In the genomic region with DNA sequence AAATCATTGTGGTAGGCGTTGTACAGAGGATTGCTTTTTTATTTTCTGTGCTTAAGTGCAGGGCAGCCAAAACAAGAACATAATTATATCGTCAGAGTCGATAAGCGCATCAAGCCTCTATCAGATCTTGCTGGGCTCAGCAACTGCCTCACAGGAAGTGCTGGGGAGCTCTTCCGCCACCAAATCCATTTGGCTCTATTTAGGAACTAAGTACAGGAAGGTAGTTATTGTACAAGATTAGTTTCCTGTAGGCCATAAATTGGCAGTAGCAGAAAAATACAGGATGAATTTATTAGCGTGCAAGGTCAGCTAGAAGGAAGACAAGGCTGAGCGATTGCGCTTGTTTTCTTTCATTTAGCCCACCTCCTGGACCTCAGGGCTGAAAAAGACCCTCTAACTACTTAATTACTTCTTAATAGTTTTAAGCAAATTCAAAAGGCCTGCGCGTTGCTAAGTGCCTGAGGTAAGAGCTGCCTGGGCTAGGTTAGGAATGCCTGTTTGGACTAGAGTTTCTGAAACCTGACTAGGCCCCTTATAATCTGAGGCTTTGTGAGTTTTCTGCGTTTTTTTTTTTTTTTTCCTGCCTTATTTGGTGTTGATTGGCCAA, we compare ENCODE assay signal across 14 cellular contexts.
DNase-seq lines count a peak whose midpoint lies in the region; ATAC-seq and TF ChIP-seq lines count a peak whose summit lies in the region.
"Had no signal": no experiment of that assay in that cellular context is flagged by ENCODE, and none has a peak within 500 bp of the region (broad histone marks: within the 10 kb centered on the region; RNA-seq: fewer than 3 reads in every experiment).

No MANE protein-coding gene starts in this region.

- peak overlapping the region in 3 of 7 donors; percentile 13 to 70 (median 70) for H3K27ac Mint-ChIP-seq in CD14-positive monocyte
- no peak overlapping the region for H3K27ac Mint-ChIP-seq in WTC11
- H3K27ac Mint-ChIP-seq in mesothelial cell of epicardium: peak overlapping the region; percentile 86
- H3K27ac Mint-ChIP-seq: activated T-cell treated with anti-CD3 and anti-CD28 coated beads, Interleukin-2, amount 50 U/mL, for 24 hours; CD4-positive, alpha-beta T cell; dendritic cell treated with granulocyte-macrophage colony-stimulating factor and Interleukin-4, amounts not matched to agents 40 ng/mL and 50 ng/mL, for 4 days; immature natural killer cell; stimulated activated naive CD8-positive, alpha-beta T cell treated with anti-CD3 and anti-CD28 coated beads, Interleukin-15, Interleukin-2, amounts not matched to agents 100 ng/mL and 50 ng/mL, for 24 hours had no signal

- POLR2A ChIA-PET in WTC11 (lab: Charles Lee): no interaction called here

- H3K9me3 Mint-ChIP-seq in CD14-positive monocyte (peaks cover 0 to 5% (median 0%) of the 10 kb centered on the region in 7 donors), WTC11 (peaks cover 5% of the 10 kb centered on the region; the same call in 1 of the 2 replicates), mesothelial cell of epicardium (no peaks in the 10 kb centered on the region)
- H3K9me3 Mint-ChIP-seq: CD4-positive, alpha-beta T cell; dendritic cell treated with granulocyte-macrophage colony-stimulating factor and Interleukin-4, amounts not matched to agents 40 ng/mL and 50 ng/mL, for 4 days; stimulated activated naive CD8-positive, alpha-beta T cell treated with anti-CD3 and anti-CD28 coated beads, Interleukin-15, Interleukin-2, amounts not matched to agents 100 ng/mL and 50 ng/mL, for 24 hours had no signal

- intact Hi-C loops in CD14-positive monocyte (cut with micrococcal nuclease): no loop called here

- H3K4me3 Mint-ChIP-seq in CD14-positive monocyte: peak overlapping the region; percentile 28 to 72
- no peak overlapping the region for H3K4me3 Mint-ChIP-seq in WTC11
- no peak overlapping the region for H3K4me3 Mint-ChIP-seq in mesothelial cell of epicardium
- H3K4me3 Mint-ChIP-seq: activated T-cell treated with anti-CD3 and anti-CD28 coated beads, Interleukin-2, amount 50 U/mL, for 24 hours; CD4-positive, alpha-beta T cell; dendritic cell treated with granulocyte-macrophage colony-stimulating factor and Interleukin-4, amounts not matched to agents 40 ng/mL and 50 ng/mL, for 4 days; immature natural killer cell; stimulated activated naive CD8-positive, alpha-beta T cell treated with anti-CD3 and anti-CD28 coated beads, Interleukin-15, Interleukin-2, amounts not matched to agents 100 ng/mL and 50 ng/mL, for 24 hours had no signal

- CTCF ChIA-PET in WTC11 (lab: Charles Lee): interaction anchor here (0.6 kb wide), 1 partner anchor 393 kb away, joined by 3 read pairs; no protein-coding TSS in a partner anchor

- peak; percentile 24; the same call in 1 of the 2 replicates for ATAC-seq in WTC11
- no peak for ATAC-seq in GM18498 (IDR thresholded peaks at IDR 0.05; ENCODE audit: unreplicated experiment)
- ATAC-seq: activated CD4-positive, CD25-positive, alpha-beta regulatory T cell treated with anti-CD3 and anti-CD28 coated beads, Interleukin-2, amount 50 U/mL, for 24 hours had no signal

- peaks cover 27% of the 10 kb centered on the region for H3K4me1 Mint-ChIP-seq in CD14-positive monocyte
- peaks cover 16% of the 10 kb centered on the region for H3K4me1 Mint-ChIP-seq in WTC11
- H3K4me1 Mint-ChIP-seq in mesothelial cell of epicardium: peaks cover 22% of the 10 kb centered on the region
- H3K4me1 Mint-ChIP-seq: immature natural killer cell had no signal

- H3K36me3 Mint-ChIP-seq in CD14-positive monocyte (peaks cover 0 to 2% of the 10 kb centered on the region in 2 donors), WTC11 (no peaks in the 10 kb centered on the region), mesothelial cell of epicardium (no peaks in the 10 kb centered on the region)
- H3K36me3 Mint-ChIP-seq: immature natural killer cell had no signal

- H3K27me3 Mint-ChIP-seq in CD14-positive monocyte (ENCODE audit: low read depth in 3 of 3) (peaks cover 0 to 3% (median 2%) of the 10 kb centered on the region in 3 donors), WTC11 (ENCODE audit: low read depth) (peaks cover 10% of the 10 kb centered on the region), mesothelial cell of epicardium (ENCODE audit: low read depth) (no peaks in the 10 kb centered on the region)
- H3K27me3 Mint-ChIP-seq: CD4-positive, alpha-beta T cell; dendritic cell treated with granulocyte-macrophage colony-stimulating factor and Interleukin-4, amounts not matched to agents 40 ng/mL and 50 ng/mL, for 4 days; stimulated activated naive CD8-positive, alpha-beta T cell treated with anti-CD3 and anti-CD28 coated beads, Interleukin-15, Interleukin-2, amounts not matched to agents 100 ng/mL and 50 ng/mL, for 24 hours had no signal

- DNase-seq in CD14-positive monocyte (ENCODE audit: low spot score) (no peak), NCI-H1436 (lab: John Stamatoyannopoulos, UW) (peak; percentile 22), WTC11 (ENCODE audit: low spot score) (no peak), mesothelial cell of epicardium (ENCODE audit: low spot score in 2 of 2, unreplicated experiment in 2 of 2) (no peak), middle frontal gyrus (ENCODE audit: extremely low spot score, low spot score) (no peak)
- no peak for DNase-seq in activated naive CD4-positive, alpha-beta T cell treated with Interleukin-2 at 50 U/mL for 16 hours
- DNase-seq: activated T-cell treated with anti-CD3 and anti-CD28 coated beads, Interleukin-2, amount 50 U/mL, for 24 hours; CD4-positive, alpha-beta T cell; immature natural killer cell; NCI-H510A treated with DMSO at 0.1 percent for 48 hours had no signal

- no peak for TF ChIP-seq CTCF in CD14-positive monocyte (IDR thresholded peaks at IDR 0.05)
- no peak for TF ChIP-seq CTCF in WTC11 (IDR thresholded peaks at IDR 0.05)
- TF ChIP-seq CTCF in mesothelial cell of epicardium (IDR thresholded peaks at IDR 0.05; ENCODE audit: unreplicated experiment): no peak

TF ChIP-seq in WTC11, 78 proteins besides CTCF, POLR2A, EP300 and RAD21:
- TF ChIP-seq, protein P1, sequence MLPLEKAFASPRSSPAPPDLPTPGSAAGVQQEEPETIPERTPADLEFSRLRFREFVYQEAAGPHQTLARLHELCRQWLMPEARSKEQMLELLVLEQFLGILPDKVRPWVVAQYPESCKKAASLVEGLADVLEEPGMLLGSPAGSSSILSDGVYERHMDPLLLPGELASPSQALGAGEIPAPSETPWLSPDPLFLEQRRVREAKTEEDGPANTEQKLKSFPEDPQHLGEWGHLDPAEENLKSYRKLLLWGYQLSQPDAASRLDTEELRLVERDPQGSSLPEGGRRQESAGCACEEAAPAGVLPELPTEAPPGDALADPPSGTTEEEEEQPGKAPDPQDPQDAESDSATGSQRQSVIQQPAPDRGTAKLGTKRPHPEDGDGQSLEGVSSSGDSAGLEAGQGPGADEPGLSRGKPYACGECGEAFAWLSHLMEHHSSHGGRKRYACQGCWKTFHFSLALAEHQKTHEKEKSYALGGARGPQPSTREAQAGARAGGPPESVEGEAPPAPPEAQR (CRISPR knock-in tag; IDR thresholded peaks at IDR 0.05): no peak
- TF ChIP-seq ZNF263 (CRISPR knock-in tag; IDR thresholded peaks at IDR 0.05; ENCODE audit: low read depth) (no peak), IRF2 (CRISPR knock-in tag; IDR thresholded peaks at IDR 0.05; ENCODE audit: borderline replicate concordance, low read depth) (no peak), ZNF416 (CRISPR knock-in tag; IDR thresholded peaks at IDR 0.05) (no peak), RELA (CRISPR knock-in tag; IDR thresholded peaks at IDR 0.05; ENCODE audit: borderline replicate concordance) (no peak), NFATC4 (CRISPR knock-in tag; IDR thresholded peaks at IDR 0.05) (no peak), SP1 (CRISPR knock-in tag; conservative IDR thresholded peaks at IDR 0.05) (no peak), ATF1 (CRISPR knock-in tag; IDR thresholded peaks at IDR 0.05) (no peak), ZBTB21 (CRISPR knock-in tag; IDR thresholded peaks at IDR 0.05; ENCODE audit: borderline replicate concordance) (no peak)
- TF ChIP-seq, protein P2, sequence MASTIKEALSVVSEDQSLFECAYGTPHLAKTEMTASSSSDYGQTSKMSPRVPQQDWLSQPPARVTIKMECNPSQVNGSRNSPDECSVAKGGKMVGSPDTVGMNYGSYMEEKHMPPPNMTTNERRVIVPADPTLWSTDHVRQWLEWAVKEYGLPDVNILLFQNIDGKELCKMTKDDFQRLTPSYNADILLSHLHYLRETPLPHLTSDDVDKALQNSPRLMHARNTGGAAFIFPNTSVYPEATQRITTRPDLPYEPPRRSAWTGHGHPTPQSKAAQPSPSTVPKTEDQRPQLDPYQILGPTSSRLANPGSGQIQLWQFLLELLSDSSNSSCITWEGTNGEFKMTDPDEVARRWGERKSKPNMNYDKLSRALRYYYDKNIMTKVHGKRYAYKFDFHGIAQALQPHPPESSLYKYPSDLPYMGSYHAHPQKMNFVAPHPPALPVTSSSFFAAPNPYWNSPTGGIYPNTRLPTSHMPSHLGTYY (CRISPR knock-in tag; IDR thresholded peaks at IDR 0.05): no peak
- TF ChIP-seq, protein P3, sequence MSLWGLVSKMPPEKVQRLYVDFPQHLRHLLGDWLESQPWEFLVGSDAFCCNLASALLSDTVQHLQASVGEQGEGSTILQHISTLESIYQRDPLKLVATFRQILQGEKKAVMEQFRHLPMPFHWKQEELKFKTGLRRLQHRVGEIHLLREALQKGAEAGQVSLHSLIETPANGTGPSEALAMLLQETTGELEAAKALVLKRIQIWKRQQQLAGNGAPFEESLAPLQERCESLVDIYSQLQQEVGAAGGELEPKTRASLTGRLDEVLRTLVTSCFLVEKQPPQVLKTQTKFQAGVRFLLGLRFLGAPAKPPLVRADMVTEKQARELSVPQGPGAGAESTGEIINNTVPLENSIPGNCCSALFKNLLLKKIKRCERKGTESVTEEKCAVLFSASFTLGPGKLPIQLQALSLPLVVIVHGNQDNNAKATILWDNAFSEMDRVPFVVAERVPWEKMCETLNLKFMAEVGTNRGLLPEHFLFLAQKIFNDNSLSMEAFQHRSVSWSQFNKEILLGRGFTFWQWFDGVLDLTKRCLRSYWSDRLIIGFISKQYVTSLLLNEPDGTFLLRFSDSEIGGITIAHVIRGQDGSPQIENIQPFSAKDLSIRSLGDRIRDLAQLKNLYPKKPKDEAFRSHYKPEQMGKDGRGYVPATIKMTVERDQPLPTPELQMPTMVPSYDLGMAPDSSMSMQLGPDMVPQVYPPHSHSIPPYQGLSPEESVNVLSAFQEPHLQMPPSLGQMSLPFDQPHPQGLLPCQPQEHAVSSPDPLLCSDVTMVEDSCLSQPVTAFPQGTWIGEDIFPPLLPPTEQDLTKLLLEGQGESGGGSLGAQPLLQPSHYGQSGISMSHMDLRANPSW (CRISPR knock-in tag; conservative IDR thresholded peaks at IDR 0.05; ENCODE audit: low read depth): no peak
- TF ChIP-seq, protein P4, sequence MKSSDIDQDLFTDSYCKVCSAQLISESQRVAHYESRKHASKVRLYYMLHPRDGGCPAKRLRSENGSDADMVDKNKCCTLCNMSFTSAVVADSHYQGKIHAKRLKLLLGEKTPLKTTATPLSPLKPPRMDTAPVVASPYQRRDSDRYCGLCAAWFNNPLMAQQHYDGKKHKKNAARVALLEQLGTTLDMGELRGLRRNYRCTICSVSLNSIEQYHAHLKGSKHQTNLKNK (CRISPR knock-in tag; IDR thresholded peaks at IDR 0.05): no peak

Comparison
In these comparisons a context has a peak if more than half of its experiments do, and no peak if none do; other contexts are left out.
1. H3K4me3 Mint-ChIP-seq: peak in CD14-positive monocyte (2 of 2); none in WTC11 (single experiment) and mesothelial cell of epicardium (single experiment).